ENCODE assay signal across 17 cellular contexts in genomic region chrX:29842552-29842951, GRCh38.
DNase-seq lines count a peak whose midpoint lies in the region; ATAC-seq, FAIRE-seq and TF ChIP-seq lines count a peak whose summit lies in the region.
"Had no signal": no experiment of that assay in that cellular context is flagged by ENCODE, and none has a peak within 500 bp of the region (broad histone marks: within the 10 kb centered on the region; RNA-seq: fewer than 3 reads in every experiment).

No MANE protein-coding gene starts in this region.

- TF ChIP-seq CTCF in SK-N-SH (IDR thresholded peaks at IDR 0.05) (no peak), astrocyte (IDR thresholded peaks at IDR 0.05; ENCODE audit: insufficient read depth, low read depth, low read length) (no peak), nephron progenitor cell (IDR thresholded peaks at IDR 0.05) (no peak), suprapubic skin (IDR thresholded peaks at IDR 0.05) (no peak)

- H3K36me3 ChIP-seq in SK-N-SH (replicated peaks in 1 of 2; ENCODE audit: control insufficient read depth in 1 of 2, insufficient read depth in 2 of 2, low read length in 1 of 2) (no peaks in the 10 kb centered on the region), astrocyte (ENCODE audit: insufficient read depth, low read length) (no peaks in the 10 kb centered on the region), suprapubic skin (no peaks in the 10 kb centered on the region)
- H3K36me3 ChIP-seq: HAP-1 had no signal

- DNase-seq in SK-N-SH (no peak), astrocyte (ENCODE audit: low read depth) (no peak), nephron progenitor cell (no peak), NCI-H524 treated with DMSO at 0.1 percent for 48 hours (lab: John Stamatoyannopoulos, UW) (no peak), suprapubic skin (ENCODE audit: low spot score in 2 of 2) (no peak), cortex of kidney (lab: John Stamatoyannopoulos, UW) (no peak)
- DNase-seq: ACHN; CD4-positive, alpha-beta memory T cell; DMS79 had no signal

- no peak for TF ChIP-seq EP300 in SK-N-SH (IDR thresholded peaks at IDR 0.05; ENCODE audit: borderline replicate concordance in 1 of 2, low read depth in 1 of 2, low read length in 1 of 2)
- TF ChIP-seq EP300 in suprapubic skin (IDR thresholded peaks at IDR 0.05): no peak

- no peak for ATAC-seq in SK-N-SH treated with all-trans-retinoic acid at 6 μM for 48 hours
- ATAC-seq in HG03521 (IDR thresholded peaks at IDR 0.05; ENCODE audit: unreplicated experiment): no peak
- ATAC-seq: K562 had no signal

- H2AFZ ChIP-seq in SK-N-SH (ENCODE audit: low read depth) (peak overlapping the region; percentile 81), astrocyte (ENCODE audit: low read depth, low read length) (no peak overlapping the region)

- H3K9me3 ChIP-seq in SK-N-SH (no peaks in the 10 kb centered on the region), astrocyte (ENCODE audit: insufficient read depth, low read depth, low read length) (no peaks in the 10 kb centered on the region), suprapubic skin (no peaks in the 10 kb centered on the region)
- H3K9me3 ChIP-seq: HAP-1 had no signal

- H3F3A ChIP-seq in SK-N-SH (replicated peaks; ENCODE audit: insufficient read depth): no peaks in the 10 kb centered on the region

- no peak overlapping the region for H3K4me3 Mint-ChIP-seq in astrocyte (ENCODE audit: unreplicated experiment)
- no peak overlapping the region for H3K4me3 Mint-ChIP-seq in nephron progenitor cell
- H3K4me3 Mint-ChIP-seq: CD4-positive, alpha-beta memory T cell had no signal

- H3K79me2 ChIP-seq in SK-N-SH (ENCODE audit: insufficient read depth): no peaks in the 10 kb centered on the region
- no peaks in the 10 kb centered on the region for H3K79me2 ChIP-seq in astrocyte (ENCODE audit: insufficient read depth, low read length)

- H3K27ac ChIP-seq in SK-N-SH (ENCODE audit: low read depth in 2 of 2, low read length in 1 of 2): peak overlapping the region in 1 of 2 experiments; percentile 36; a peak in 2 of 4 replicates
- no peak overlapping the region for H3K27ac ChIP-seq in astrocyte (ENCODE audit: low read depth, low read length)
- H3K27ac ChIP-seq in suprapubic skin: no peak overlapping the region
- H3K27ac ChIP-seq: 22Rv1, C4-2B had no signal

- no peaks in the 10 kb centered on the region for H3K27me3 Mint-ChIP-seq in astrocyte (ENCODE audit: low read depth, unreplicated experiment)
- H3K27me3 Mint-ChIP-seq in nephron progenitor cell (ENCODE audit: low read depth, poor library complexity): no peaks in the 10 kb centered on the region
- H3K27me3 Mint-ChIP-seq: CD4-positive, alpha-beta memory T cell had no signal

- H3K9me3 Mint-ChIP-seq in astrocyte (ENCODE audit: unreplicated experiment): no peaks in the 10 kb centered on the region
- H3K9me3 Mint-ChIP-seq in nephron progenitor cell: no peaks in the 10 kb centered on the region
- H3K9me3 Mint-ChIP-seq: CD4-positive, alpha-beta memory T cell had no signal

- FAIRE-seq in astrocyte (lab: Jason Lieb, UNC): peak; percentile 91
- FAIRE-seq: GM12892, H1, K562 had no signal

- H3K9me2 ChIP-seq in SK-N-SH: no peaks in the 10 kb centered on the region

- no peak for TF ChIP-seq RAD21 in SK-N-SH (IDR thresholded peaks at IDR 0.05; ENCODE audit: low read length)

- CTCF ChIA-PET in SK-N-SH (lab: Yijun Ruan, JAX): no interaction called here

- POLR2A ChIA-PET in SK-N-SH (lab: Yijun Ruan, JAX): no interaction called here

- H3K4me3 ChIP-seq in SK-N-SH (ENCODE audit: low read depth in 2 of 2, low read length in 1 of 2): no peak overlapping the region
- H3K4me3 ChIP-seq in astrocyte (ENCODE audit: insufficient read depth, low read depth, low read length): no peak overlapping the region
- H3K4me3 ChIP-seq in suprapubic skin: no peak overlapping the region
- H3K4me3 ChIP-seq: HAP-1, K562 had no signal

- H3K4me1 ChIP-seq in SK-N-SH (ENCODE audit: control insufficient read depth in 1 of 2, insufficient read depth in 2 of 2, low read depth in 1 of 2, low read length in 1 of 2) (peaks cover 0 to 8% of the 10 kb centered on the region in 2 experiments; a peak in 2 of 4 replicates), astrocyte (ENCODE audit: insufficient read depth, low read length) (no peaks in the 10 kb centered on the region), suprapubic skin (no peaks in the 10 kb centered on the region)

- no peaks in the 10 kb centered on the region for H3K4me1 Mint-ChIP-seq in astrocyte (ENCODE audit: low read depth, unreplicated experiment)
- peaks cover 26% of the 10 kb centered on the region for H3K4me1 Mint-ChIP-seq in nephron progenitor cell
- H3K4me1 Mint-ChIP-seq: CD4-positive, alpha-beta memory T cell had no signal

- H3K27me3 ChIP-seq in SK-N-SH (ENCODE audit: insufficient read depth): no peaks in the 10 kb centered on the region
- H3K27me3 ChIP-seq in astrocyte (ENCODE audit: insufficient read depth, low read length): no peaks in the 10 kb centered on the region
- H3K27me3 ChIP-seq in suprapubic skin: no peaks in the 10 kb centered on the region

- H3K9ac ChIP-seq in SK-N-SH: no peak overlapping the region
- H3K9ac ChIP-seq in astrocyte (ENCODE audit: low read length): no peak overlapping the region

- no peaks in the 10 kb centered on the region for H4K20me1 ChIP-seq in SK-N-SH (ENCODE audit: insufficient read depth)
- H4K20me1 ChIP-seq in astrocyte (ENCODE audit: insufficient read depth, low read length): no peaks in the 10 kb centered on the region

- TF ChIP-seq POLR2A in suprapubic skin (IDR thresholded peaks at IDR 0.05): no peak

- H3K36me3 Mint-ChIP-seq in astrocyte (ENCODE audit: low read depth, unreplicated experiment) (no peaks in the 10 kb centered on the region), nephron progenitor cell (ENCODE audit: low read depth) (peaks cover 4% of the 10 kb centered on the region)
- H3K36me3 Mint-ChIP-seq: CD4-positive, alpha-beta memory T cell had no signal

- WGBS in SK-N-SH (ENCODE audit: low lambda C conversion rate): 26% methylated on average over 4 of the region's 4 CpGs
- 75% methylated on average over 4 of the region's 4 CpGs for WGBS in suprapubic skin

- no peak overlapping the region for H3K4me2 ChIP-seq in SK-N-SH
- no peak overlapping the region for H3K4me2 ChIP-seq in astrocyte (ENCODE audit: low read length)

- no peak overlapping the region for H3K27ac Mint-ChIP-seq in astrocyte (ENCODE audit: unreplicated experiment)
- H3K27ac Mint-ChIP-seq in nephron progenitor cell: peak overlapping the region; percentile 93
- H3K27ac Mint-ChIP-seq: CD4-positive, alpha-beta memory T cell had no signal

TF ChIP-seq in SK-N-SH, 30 proteins besides CTCF, POLR2A, EP300 and RAD21:
- TF ChIP-seq CHD2 (IDR thresholded peaks at IDR 0.05; ENCODE audit: low read length, partially characterized antibody) (no peak), ZBTB33 (IDR thresholded peaks at IDR 0.05; ENCODE audit: borderline replicate concordance, low read depth) (no peak), TAF1 (IDR thresholded peaks at IDR 0.05; ENCODE audit: borderline replicate concordance, low read depth, low read length) (no peak), TCF12 (IDR thresholded peaks at IDR 0.05) (no peak)

TF ChIP-seq in SK-N-SH treated with all-trans-retinoic acid at 6 μM for 48 hours, 23 proteins besides CTCF, POLR2A, EP300 and RAD21 (continues in another document):
- TF ChIP-seq ZNF8 (CRISPR knock-in tag; IDR thresholded peaks at IDR 0.05): no peak
- no peak for TF ChIP-seq ARNTL (CRISPR knock-in tag; IDR thresholded peaks at IDR 0.05; ENCODE audit: borderline replicate concordance, low read depth)
- no peak for TF ChIP-seq TSHZ2 (CRISPR knock-in tag; IDR thresholded peaks at IDR 0.05)
- TF ChIP-seq ZC3H10 (CRISPR knock-in tag; IDR thresholded peaks at IDR 0.05): no peak
- TF ChIP-seq CSRNP3 (CRISPR knock-in tag; IDR thresholded peaks at IDR 0.05): no peak
- TF ChIP-seq TCF4 (CRISPR knock-in tag; IDR thresholded peaks at IDR 0.05; ENCODE audit: borderline replicate concordance): no peak
